ENCODE assay signal across 9 cellular contexts in the genomic region with DNA sequence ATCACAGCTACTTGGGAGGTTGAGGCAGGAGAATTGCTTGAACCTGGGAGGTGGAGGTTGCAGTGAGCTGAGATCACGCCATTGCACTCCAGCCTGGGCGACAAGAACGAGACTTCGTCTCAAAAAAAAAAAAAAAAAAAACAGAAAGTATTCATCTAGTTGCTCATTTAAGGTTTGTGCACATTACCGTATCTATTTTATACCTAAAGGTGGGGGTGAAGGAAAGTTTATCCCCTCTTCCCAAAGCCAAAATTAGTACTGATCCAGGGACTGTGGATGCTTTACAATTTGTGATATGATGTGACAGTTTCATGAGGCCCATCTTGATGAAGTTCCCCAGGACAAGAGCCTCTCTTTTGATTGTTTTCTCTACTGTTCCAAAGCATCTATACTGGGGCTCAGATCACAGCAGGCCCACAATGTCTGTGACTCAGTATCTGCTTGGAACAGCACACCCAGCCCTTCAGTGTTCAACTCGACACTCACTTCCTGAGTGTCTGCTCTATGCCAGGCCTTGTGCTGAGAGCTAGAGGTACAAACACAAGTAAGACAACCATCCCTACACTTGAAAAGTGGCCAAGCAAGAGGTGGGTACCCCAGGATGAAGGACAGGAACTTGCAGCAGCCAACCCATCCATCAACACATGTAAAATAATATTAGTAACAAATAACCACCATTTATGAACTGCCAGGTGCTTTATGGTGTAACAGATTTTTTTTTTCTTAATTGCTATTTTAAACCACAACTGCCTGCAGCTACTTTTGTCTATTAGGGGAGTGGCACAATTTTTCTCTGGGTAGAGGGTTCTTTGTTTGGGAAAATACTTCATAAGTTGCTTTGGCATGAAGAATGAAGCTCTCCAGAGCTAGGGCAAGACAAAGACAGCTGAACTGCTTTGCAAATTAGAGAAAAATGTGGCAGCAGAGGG. TPM values are rescaled to one million over a fixed set of nuclear protein-coding genes. Genes with fewer than 3 reads are reported as not detected.
A peak's percentile ranks its signal among the peaks of the same experiment; 100 is the strongest.
DNase-seq lines count a peak whose midpoint lies in the region; ATAC-seq and TF ChIP-seq lines count a peak whose summit lies in the region.
"Had no signal": no experiment of that assay in that cellular context is flagged by ENCODE, and none has a peak within 500 bp of the region (broad histone marks: within the 10 kb centered on the region; RNA-seq: fewer than 3 reads in every experiment).

No MANE protein-coding gene starts in this region.

- no peak overlapping the region for H2BK120ac ChIP-seq in trophoblast cell (ENCODE audit: insufficient read depth, low read length, poor library complexity)

- no peak overlapping the region for H3K23ac ChIP-seq in trophoblast cell (ENCODE audit: low read length)

- peaks cover 50% of the 10 kb centered on the region for H3K4me1 Mint-ChIP-seq in activated B cell treated with CpG ODN at 0.5 μM for 24 hours

- peak; percentile 9 for ATAC-seq in activated B cell treated with CpG ODN at 0.5 μM for 24 hours (ENCODE audit: low read depth)
- ATAC-seq: WTC11 had no signal

- no peak overlapping the region for H2AK5ac ChIP-seq in trophoblast cell (ENCODE audit: low read length)

- no peak overlapping the region for H2BK12ac ChIP-seq in trophoblast cell (ENCODE audit: low read length)

- H3K9me3 ChIP-seq in trophoblast cell (ENCODE audit: insufficient read depth, low read depth, low read length), result no peaks in the 10 kb centered on the region

- no peak overlapping the region for H3K9ac ChIP-seq in trophoblast cell (ENCODE audit: low read length)

- no peaks in the 10 kb centered on the region for H3K27me3 ChIP-seq in trophoblast cell (ENCODE audit: insufficient read depth, low read length)

- H4K91ac ChIP-seq in trophoblast cell (ENCODE audit: low read depth, low read length), result no peak overlapping the region

- H4K12ac ChIP-seq in trophoblast cell (ENCODE audit: low read depth, low read length), result no peak overlapping the region

- POLR2A ChIA-PET in activated B cell treated with CpG ODN at 0.5 μM for 24 hours (lab: Charles Lee), result interaction anchor here (0.6 to 1.1 kb wide), 4 partner anchors 29 to 161 kb away, joined by 3 to 7 read pairs (median 4); a partner anchor contains a TSS

- H3K14ac ChIP-seq in trophoblast cell (ENCODE audit: low read length), result no peak overlapping the region

- H3K4me3 ChIP-seq in GM12875 (ENCODE audit: low read depth, low read length) (peak overlapping the region; percentile 21), skin epidermis (no peak overlapping the region), trophoblast cell (ENCODE audit: low read depth, low read length) (no peak overlapping the region)

- H3K4ac ChIP-seq in trophoblast cell (ENCODE audit: low read depth, low read length), result no peak overlapping the region

- no peak overlapping the region for H3K18ac ChIP-seq in trophoblast cell (ENCODE audit: low read length)

- H3K9me3 Mint-ChIP-seq in activated B cell treated with CpG ODN at 0.5 μM for 24 hours, result no peaks in the 10 kb centered on the region

- DNase-seq in activated B cell treated with CpG ODN at 0.5 μM for 24 hours (no peak), trophoblast cell (no peak), superior temporal gyrus (ENCODE audit: extremely low spot score) (no peak), middle frontal gyrus (ENCODE audit: extremely low spot score, low spot score) (no peak)
- DNase-seq in effector CD4-positive, alpha-beta T cell, result peak; percentile 23
- DNase-seq in effector CD8-positive, alpha-beta T cell (lab: John Stamatoyannopoulos, UW), result no peak

- no peaks in the 10 kb centered on the region for H3K36me3 ChIP-seq in trophoblast cell (ENCODE audit: control insufficient read depth in 1 of 2, insufficient read depth in 2 of 2, low read length in 2 of 2)

- peak overlapping the region; percentile 82 for H3K27ac Mint-ChIP-seq in activated B cell treated with CpG ODN at 0.5 μM for 24 hours
- H3K27ac Mint-ChIP-seq: WTC11 had no signal

- no peak overlapping the region for H2AFZ ChIP-seq in trophoblast cell (ENCODE audit: insufficient read depth, low read length, poor library complexity)

- TF ChIP-seq CTCF in GM12875 (IDR thresholded peaks at IDR 0.05; ENCODE audit: borderline replicate concordance, insufficient read depth, low read depth, low read length), result no peak
- TF ChIP-seq CTCF in activated B cell treated with CpG ODN at 0.5 μM for 24 hours (IDR thresholded peaks at IDR 0.05), result no peak

- H4K8ac ChIP-seq in trophoblast cell (ENCODE audit: low read depth, low read length), result no peak overlapping the region

- peaks cover 0 to 3% of the 10 kb centered on the region in 2 experiments for H3K4me1 ChIP-seq in trophoblast cell (ENCODE audit: control insufficient read depth in 1 of 2, insufficient read depth in 2 of 2, low read length in 2 of 2)

- H3K27me3 Mint-ChIP-seq in activated B cell treated with CpG ODN at 0.5 μM for 24 hours, result no peaks in the 10 kb centered on the region

- H3K36me3 Mint-ChIP-seq in activated B cell treated with CpG ODN at 0.5 μM for 24 hours (ENCODE audit: low read depth), result no peaks in the 10 kb centered on the region
- H3K36me3 Mint-ChIP-seq: WTC11 had no signal

- intact Hi-C loops in activated B cell treated with CpG ODN at 0.5 μM for 24 hours (cut with micrococcal nuclease), result loop anchor here (2.0 kb wide), 1 partner anchor 18 kb away; no protein-coding TSS in a partner anchor

- no peaks in the 10 kb centered on the region for H3K79me2 ChIP-seq in trophoblast cell (ENCODE audit: control insufficient read depth, insufficient read depth, low read length, poor library complexity)

- no peak overlapping the region for H3K4me2 ChIP-seq in trophoblast cell (ENCODE audit: low read length)

- no CpG with 5 or more reads among the region's 6 CpGs for WGBS in trophoblast cell (ENCODE audit: extremely low coverage, insufficient coverage, insufficient read length)

- no peak overlapping the region for H2BK5ac ChIP-seq in trophoblast cell (ENCODE audit: low read depth, low read length, poor library complexity)

- CTCF ChIA-PET in activated B cell treated with CpG ODN at 0.5 μM for 24 hours (lab: Charles Lee), result interaction anchor here (1.2 to 2.8 kb wide), 3 partner anchors 19 to 46 kb away, joined by 4 to 11 read pairs (median 4); a partner anchor contains a TSS

- H3K4me3 Mint-ChIP-seq in activated B cell treated with CpG ODN at 0.5 μM for 24 hours, result peak overlapping the region; percentile 35
- H3K4me3 Mint-ChIP-seq: WTC11 had no signal

- H3K27ac ChIP-seq in skin epidermis, result peak overlapping the region in 18 of 21 experiments; percentile 16 to 88 (median 59)
- no peak overlapping the region for H3K27ac ChIP-seq in trophoblast cell (ENCODE audit: low read depth, low read length)

- no peaks in the 10 kb centered on the region for H3K79me1 ChIP-seq in trophoblast cell (ENCODE audit: low read length)

RNA-seq across cellular contexts. Expression of a gene that starts 29.0 kb away (rescaled TPM):
- total RNA-seq in activated B cell treated with CpG ODN at 0.5 μM for 24 hours, result 146 and 152 TPM in 2 replicates
- polyA plus RNA-seq in trophoblast cell (2013), result 145 and 147 TPM in 2 replicates

RNA-seq across cellular contexts. Expression of a gene that starts 46.5 kb away (rescaled TPM):
- 249 and 275 TPM in 2 replicates for total RNA-seq in activated B cell treated with CpG ODN at 0.5 μM for 24 hours
- polyA plus RNA-seq in trophoblast cell (2013), result 646 and 682 TPM in 2 replicates
